15 cellular contexts compared by ENCODE assay signal in the genomic region with DNA sequence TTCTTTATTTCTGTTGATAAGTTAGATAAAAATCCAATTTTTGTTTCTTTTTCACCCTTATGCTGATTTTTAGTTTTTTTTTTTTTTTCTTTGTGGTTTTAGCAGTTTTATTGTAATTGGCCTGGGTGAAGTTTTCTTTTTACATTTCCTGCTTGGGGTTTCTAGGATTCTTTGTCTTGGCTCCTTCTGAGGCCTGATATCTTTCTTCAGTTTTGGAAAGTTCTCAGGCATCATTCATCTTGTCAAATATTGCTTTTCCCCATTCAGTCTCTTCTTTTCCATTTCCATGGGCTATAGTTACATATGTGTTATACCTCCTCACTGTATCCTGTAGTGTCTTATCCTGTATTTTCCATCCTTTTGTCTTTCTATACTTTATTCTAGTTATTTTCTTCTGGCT. TPM values are rescaled to one million over a fixed set of nuclear protein-coding genes. Genes with fewer than 3 reads are reported as not detected.
A peak's percentile ranks its signal among the peaks of the same experiment; 100 is the strongest.
DNase-seq lines count a peak whose midpoint lies in the region; ATAC-seq and TF ChIP-seq lines count a peak whose summit lies in the region.
"Had no signal": no experiment of that assay in that cellular context is flagged by ENCODE, and none has a peak within 500 bp of the region (broad histone marks: within the 10 kb centered on the region; RNA-seq: fewer than 3 reads in every experiment).

No MANE protein-coding gene starts in this region.

- no peak for TF ChIP-seq CTCF in SK-N-SH (IDR thresholded peaks at IDR 0.05)
- TF ChIP-seq CTCF in endodermal cell (conservative IDR thresholded peaks at IDR 0.05), result no peak
- no peak for TF ChIP-seq CTCF in prostate gland (IDR thresholded peaks at IDR 0.05)

- peaks cover 7% of the 10 kb centered on the region for H3K4me1 Mint-ChIP-seq in endodermal cell

- ATAC-seq in SK-N-SH treated with all-trans-retinoic acid at 6 μM for 48 hours (no peak), sciatic nerve (no peak)

- no peaks in the 10 kb centered on the region for H3K9me2 ChIP-seq in SK-N-SH

- H3K4me2 ChIP-seq in SK-N-SH, result peak overlapping the region; percentile 26; the same call in 1 of the 2 replicates

- H3K36me3 ChIP-seq in SK-N-SH (replicated peaks in 1 of 2; ENCODE audit: control insufficient read depth in 1 of 2, insufficient read depth in 2 of 2, low read length in 1 of 2) (peaks cover 0 to 2% of the 10 kb centered on the region in 2 experiments), endodermal cell (ENCODE audit: control insufficient read depth, insufficient read depth, low read length) (no peaks in the 10 kb centered on the region), prostate gland (no peaks in the 10 kb centered on the region)

- peaks cover 50% of the 10 kb centered on the region for H3K79me2 ChIP-seq in SK-N-SH (ENCODE audit: insufficient read depth)

- no peak overlapping the region for H3K9ac ChIP-seq in SK-N-SH
- no peak overlapping the region for H3K9ac ChIP-seq in endodermal cell (ENCODE audit: extremely low read depth, low read length, poor library complexity, severe bottlenecking)
- H3K9ac ChIP-seq: GM23248 had no signal

- H3F3A ChIP-seq in SK-N-SH (replicated peaks; ENCODE audit: insufficient read depth), result no peaks in the 10 kb centered on the region

- no peak for TF ChIP-seq RAD21 in SK-N-SH (IDR thresholded peaks at IDR 0.05; ENCODE audit: low read length)

- no peak for DNase-seq in SK-N-SH
- no peak for DNase-seq in endodermal cell
- peak; percentile 18 for DNase-seq in left kidney (ENCODE audit: low read depth, low spot score)
- no peak for DNase-seq in prostate gland (ENCODE audit: low spot score)
- no peak for DNase-seq in NCI-H1105 (lab: John Stamatoyannopoulos, UW)
- no peak for DNase-seq in sciatic nerve (ENCODE audit: low spot score)
- DNase-seq: AML-193; C1 segment of cervical spinal cord; Calu3; CD4-positive, alpha-beta T cell; DMS 273 treated with DMSO at 0.1 percent for 48 hours; GM23248; H7 had no signal

- no peaks in the 10 kb centered on the region for H3K27me3 Mint-ChIP-seq in endodermal cell (ENCODE audit: insufficient read depth)
- H3K27me3 Mint-ChIP-seq: CD4-positive, alpha-beta T cell had no signal

- intact Hi-C loops in prostate gland (cut with DNase I) (no loop called here), sciatic nerve (cut with DNase I) (no loop called here)

- TF ChIP-seq POLR2A in prostate gland (IDR thresholded peaks at IDR 0.05), result no peak

- CTCF ChIA-PET in SK-N-SH (lab: Yijun Ruan, JAX), result no interaction called here

- H4K20me1 ChIP-seq in SK-N-SH (ENCODE audit: insufficient read depth), result no peaks in the 10 kb centered on the region

- no peak for TF ChIP-seq EP300 in SK-N-SH (IDR thresholded peaks at IDR 0.05; ENCODE audit: borderline replicate concordance in 1 of 2, low read depth in 1 of 2, low read length in 1 of 2)

- H3K27ac ChIP-seq in SK-N-SH (ENCODE audit: low read depth in 2 of 2, low read length in 1 of 2) (no peak overlapping the region), endodermal cell (ENCODE audit: low read depth, low read length) (no peak overlapping the region), prostate gland (no peak overlapping the region)
- H3K27ac ChIP-seq: 22Rv1, GM23248 had no signal

- H3K27me3 ChIP-seq in SK-N-SH (ENCODE audit: insufficient read depth) (no peaks in the 10 kb centered on the region), endodermal cell (ENCODE audit: control insufficient read depth, insufficient read depth, low read length, poor library complexity, severe bottlenecking) (no peaks in the 10 kb centered on the region), prostate gland (replicated peaks; ENCODE audit: insufficient read depth) (no peaks in the 10 kb centered on the region)

- no peak overlapping the region for H3K4me3 ChIP-seq in SK-N-SH (ENCODE audit: low read depth in 2 of 2, low read length in 1 of 2)
- H3K4me3 ChIP-seq in endodermal cell (ENCODE audit: low read length), result no peak overlapping the region
- H3K4me3 ChIP-seq in prostate gland, result no peak overlapping the region
- H3K4me3 ChIP-seq: GM23248 had no signal

- POLR2A ChIA-PET in SK-N-SH (lab: Yijun Ruan, JAX), result no interaction called here

- peak overlapping the region; percentile 19 for H3K27ac Mint-ChIP-seq in endodermal cell
- H3K27ac Mint-ChIP-seq: CD4-positive, alpha-beta T cell had no signal

- H3K9me3 ChIP-seq in SK-N-SH (no peaks in the 10 kb centered on the region), endodermal cell (ENCODE audit: control insufficient read depth, low read length) (no peaks in the 10 kb centered on the region), prostate gland (no peaks in the 10 kb centered on the region)

- no peaks in the 10 kb centered on the region for H3K36me3 Mint-ChIP-seq in endodermal cell (ENCODE audit: low read depth)

- H3K4me3 Mint-ChIP-seq in endodermal cell, result no peak overlapping the region
- H3K4me3 Mint-ChIP-seq: CD4-positive, alpha-beta T cell had no signal

- 0 out of 2 replicates have a peak overlapping the region, but pooled peaks have one; percentile 1 for H2AFZ ChIP-seq in SK-N-SH (ENCODE audit: low read depth)
- H2AFZ ChIP-seq: GM23248 had no signal

- no peaks in the 10 kb centered on the region for H3K9me3 Mint-ChIP-seq in endodermal cell
- H3K9me3 Mint-ChIP-seq: CD4-positive, alpha-beta T cell had no signal

- H3K4me1 ChIP-seq in SK-N-SH (ENCODE audit: control insufficient read depth in 1 of 2, insufficient read depth in 2 of 2, low read depth in 1 of 2, low read length in 1 of 2), result peaks cover 5% of the 10 kb centered on the region in 2 experiments; a peak in 2 of 4 replicates
- H3K4me1 ChIP-seq in endodermal cell (ENCODE audit: control insufficient read depth, insufficient read depth, low read length), result peaks cover 2% of the 10 kb centered on the region
- H3K4me1 ChIP-seq in prostate gland (replicated peaks), result no peaks in the 10 kb centered on the region

TF ChIP-seq in SK-N-SH, 30 proteins besides CTCF, POLR2A, EP300 and RAD21 (continues in another document):
- TF ChIP-seq GABPA (IDR thresholded peaks at IDR 0.05; ENCODE audit: low read depth), result no peak
- no peak for TF ChIP-seq USF1 (IDR thresholded peaks at IDR 0.05; ENCODE audit: borderline replicate concordance, low read depth)
- TF ChIP-seq NFIC (IDR thresholded peaks at IDR 0.05; ENCODE audit: borderline replicate concordance), result no peak
- no peak for TF ChIP-seq NRF1 (IDR thresholded peaks at IDR 0.05; ENCODE audit: low read depth, low read length)
- TF ChIP-seq RCOR1 (IDR thresholded peaks at IDR 0.05; ENCODE audit: low read length), result no peak
- no peak for TF ChIP-seq RFX5 (IDR thresholded peaks at IDR 0.05; ENCODE audit: low read length)
- TF ChIP-seq, protein P1, sequence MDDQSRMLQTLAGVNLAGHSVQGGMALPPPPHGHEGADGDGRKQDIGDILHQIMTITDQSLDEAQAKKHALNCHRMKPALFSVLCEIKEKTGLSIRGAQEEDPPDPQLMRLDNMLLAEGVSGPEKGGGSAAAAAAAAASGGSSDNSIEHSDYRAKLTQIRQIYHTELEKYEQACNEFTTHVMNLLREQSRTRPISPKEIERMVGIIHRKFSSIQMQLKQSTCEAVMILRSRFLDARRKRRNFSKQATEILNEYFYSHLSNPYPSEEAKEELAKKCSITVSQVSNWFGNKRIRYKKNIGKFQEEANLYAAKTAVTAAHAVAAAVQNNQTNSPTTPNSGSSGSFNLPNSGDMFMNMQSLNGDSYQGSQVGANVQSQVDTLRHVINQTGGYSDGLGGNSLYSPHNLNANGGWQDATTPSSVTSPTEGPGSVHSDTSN (IDR thresholded peaks at IDR 0.05), result no peak
- no peak for TF ChIP-seq SIN3A (IDR thresholded peaks at IDR 0.05; ENCODE audit: borderline replicate concordance, low read depth, low read length)
- no peak for TF ChIP-seq FOXM1 (IDR thresholded peaks at IDR 0.05; ENCODE audit: low read depth)

TF ChIP-seq in SK-N-SH treated with all-trans-retinoic acid at 6 μM for 48 hours, 23 proteins besides CTCF, POLR2A, EP300 and RAD21:
- TF ChIP-seq RARB (CRISPR knock-in tag; IDR thresholded peaks at IDR 0.05) (no peak), SNAI2 (CRISPR knock-in tag; IDR thresholded peaks at IDR 0.05) (no peak), CSDC2 (CRISPR knock-in tag; IDR thresholded peaks at IDR 0.05) (no peak), OSR1 (CRISPR knock-in tag; IDR thresholded peaks at IDR 0.05) (no peak), ESRRG (CRISPR knock-in tag; IDR thresholded peaks at IDR 0.05) (no peak), ZFP30 (CRISPR knock-in tag; IDR thresholded peaks at IDR 0.05) (no peak), BACH2 (CRISPR knock-in tag; IDR thresholded peaks at IDR 0.05; ENCODE audit: borderline replicate concordance) (no peak), TSHZ2 (CRISPR knock-in tag; IDR thresholded peaks at IDR 0.05) (no peak)

RNA-seq across cellular contexts. Expression of gene ST6GALNAC3, which starts 28.5 kb away (rescaled TPM):
- 8.1 and 12.1 TPM in 2 replicates for polyA plus RNA-seq in SK-N-SH (2012; rRNA removed)
- polyA plus RNA-seq in SK-N-SH (2012; cell fraction: cytosol; rRNA removed), result 14.4 and 14.7 TPM in 2 replicates
- polyA plus RNA-seq in SK-N-SH (2012; cell fraction: nucleus; rRNA removed), result 2.3 and 5.8 TPM in 2 replicates
- total RNA-seq in endodermal cell (1 to 10 TPM; 6.3 to 7.6 TPM), prostate gland (under 1 TPM; 0.41 to 0.80 TPM), sciatic nerve (12.3 TPM)
- polyA plus RNA-seq in endodermal cell (2013, experiment 1 of 2), result 16.9 TPM
- 15.1 TPM for polyA plus RNA-seq in endodermal cell (2013, experiment 2 of 2)
- total RNA-seq: GM23248 had no signal
- polyA plus RNA-seq: GM23248 had no signal
